In the genomic region with DNA sequence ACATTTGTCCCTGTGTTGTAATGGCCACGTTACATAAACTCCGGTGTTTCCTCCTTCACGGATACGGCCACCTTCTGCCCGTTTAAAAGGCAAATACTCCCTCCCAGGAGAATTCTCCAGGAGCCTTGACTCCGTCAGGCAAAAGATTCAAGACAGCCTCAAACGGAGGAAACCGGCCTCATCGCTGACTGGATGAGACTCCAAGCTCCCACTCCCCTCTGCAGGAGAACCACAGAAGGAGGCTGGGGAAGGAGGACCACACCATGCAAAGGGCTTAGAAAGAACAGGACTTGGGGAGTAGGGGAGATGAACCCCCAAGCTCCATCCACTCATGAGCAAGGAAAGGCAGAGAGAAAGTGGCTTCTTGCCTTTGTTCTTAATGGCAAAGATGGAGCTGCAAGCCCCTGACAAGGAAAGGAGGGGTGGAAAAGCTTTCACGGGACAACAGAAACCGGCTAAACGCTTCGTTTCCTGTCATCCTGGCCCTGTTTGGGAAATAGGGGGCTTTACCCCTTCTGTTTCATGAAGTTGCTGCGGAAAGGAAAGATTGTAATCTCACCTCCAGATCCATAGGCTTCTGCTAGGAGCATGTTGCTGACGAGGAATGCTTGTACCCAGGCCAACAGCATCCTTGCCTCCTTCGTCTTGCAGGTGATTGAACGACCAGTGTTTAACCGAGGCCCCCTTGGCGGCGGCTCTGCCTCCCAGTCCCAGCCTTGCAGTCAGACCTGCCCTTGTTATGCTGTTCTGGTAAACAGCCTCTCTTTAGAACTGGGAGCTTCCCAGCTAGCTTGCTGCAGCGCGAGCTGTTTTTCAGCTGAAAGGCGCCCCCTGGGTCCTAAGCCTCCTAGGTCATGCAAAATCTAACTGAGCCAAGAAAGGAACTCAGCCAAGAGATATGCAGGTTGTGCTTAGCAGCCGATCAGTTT, we compare ENCODE assay signal across 8 cellular contexts. TPM values are rescaled to one million over a fixed set of nuclear protein-coding genes. Genes with fewer than 3 reads are reported as not detected.
DNase-seq lines count a peak whose midpoint lies in the region; ATAC-seq and TF ChIP-seq lines count a peak whose summit lies in the region.

A gene with protein sequence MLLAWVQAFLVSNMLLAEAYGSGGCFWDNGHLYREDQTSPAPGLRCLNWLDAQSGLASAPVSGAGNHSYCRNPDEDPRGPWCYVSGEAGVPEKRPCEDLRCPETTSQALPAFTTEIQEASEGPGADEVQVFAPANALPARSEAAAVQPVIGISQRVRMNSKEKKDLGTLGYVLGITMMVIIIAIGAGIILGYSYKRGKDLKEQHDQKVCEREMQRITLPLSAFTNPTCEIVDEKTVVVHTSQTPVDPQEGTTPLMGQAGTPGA (minus strand): TSS at position 773 of the 929 bp plus-strand sequence. CDS start 144 bp downstream, at position 629.

- POLR2A ChIA-PET in T-cell (lab: Charles Lee) = interaction anchor here (0.6 to 5.4 kb wide), 21 partner anchors 9 to 965 kb away, joined by 3 to 65 read pairs (median 5); a partner anchor contains a TSS

- DNase-seq in 8988T (peak; percentile 69), NCI-H1105 treated with DMSO at 0.1 percent for 48 hours (lab: John Stamatoyannopoulos, UW) (peak; percentile 87), T-cell (peak; percentile 78 to 94 (median 88)), adipocyte (ENCODE audit: low read depth) (peak; percentile 94), Right ventricle myocardium superior (peak; percentile 92), osteocyte (ENCODE audit: extremely low spot score, unreplicated experiment) (no peak)

- no peaks in the 10 kb centered on the region for H3K9me3 Mint-ChIP-seq in T-cell
- no peaks in the 10 kb centered on the region for H3K9me3 Mint-ChIP-seq in osteocyte (ENCODE audit: unreplicated experiment)

- peak; percentile 61 for TF ChIP-seq CTCF in osteocyte (IDR thresholded peaks at IDR 0.05)

- peak within 1 kb of the TSS; percentile 94 for H3K4me3 ChIP-seq in adipocyte (ENCODE audit: low read length)

- H3K27me3 Mint-ChIP-seq in T-cell (no peaks in the 10 kb centered on the region), osteocyte (ENCODE audit: unreplicated experiment) (peaks cover 5% of the 10 kb centered on the region)

- H3K36me3 Mint-ChIP-seq in T-cell = peaks cover 40% of the 10 kb centered on the region
- H3K36me3 Mint-ChIP-seq in osteocyte (ENCODE audit: unreplicated experiment) = peaks cover 4% of the 10 kb centered on the region

- peak within 1 kb of the TSS; percentile 100 for H3K27ac ChIP-seq in temporal lobe (ENCODE audit: low read depth, low read length)

- H3K4me1 Mint-ChIP-seq in T-cell (peaks cover 63 to 79% (median 72%) of the 10 kb centered on the region in 3 donors), osteocyte (ENCODE audit: unreplicated experiment) (peaks cover 21% of the 10 kb centered on the region)

- H3K27ac Mint-ChIP-seq in T-cell (peak within 1 kb of the TSS; percentile 98 to 100), osteocyte (ENCODE audit: unreplicated experiment) (peak within 1 kb of the TSS; percentile 78)

- no peaks in the 10 kb centered on the region for H3K9me3 ChIP-seq in adipocyte (ENCODE audit: control insufficient read depth, low read length)

- ATAC-seq in GM18861 (IDR thresholded peaks at IDR 0.05; ENCODE audit: unreplicated experiment) (peak; percentile 26), T-cell (replicated peaks in 1 of 4) (peak; percentile 51 to 59 (median 56)), Right ventricle myocardium superior (ENCODE audit: poor library complexity) (peak; percentile 75)

- peaks cover 23% of the 10 kb centered on the region for H3K36me3 ChIP-seq in adipocyte (ENCODE audit: control insufficient read depth, insufficient read depth, low read length, severe bottlenecking)

- CTCF ChIA-PET in T-cell (lab: Charles Lee) = interaction anchor here (0.8 to 2.6 kb wide), 9 partner anchors 13 to 323 kb away, joined by 3 to 21 read pairs (median 4); a partner anchor contains a TSS

- H3K9ac ChIP-seq in adipocyte (ENCODE audit: low read length) = peak within 1 kb of the TSS; percentile 93

- intact Hi-C loops in Right ventricle myocardium superior (cut with DNase I) = no loop called here

- no peaks in the 10 kb centered on the region for H3K27me3 ChIP-seq in adipocyte (replicated peaks; ENCODE audit: control insufficient read depth, insufficient read depth, low read length)

- peaks cover 50% of the 10 kb centered on the region for H3K4me1 ChIP-seq in adipocyte (ENCODE audit: control insufficient read depth, insufficient read depth, low read length)

- H3K4me3 Mint-ChIP-seq in T-cell (peak within 1 kb of the TSS; percentile 93 to 98 (median 97)), osteocyte (ENCODE audit: unreplicated experiment) (peak within 1 kb of the TSS; percentile 91)

RNA-seq across cellular contexts. Expression of the gene that starts here (rescaled TPM):
- total RNA-seq in T-cell = 100 to 1,000 TPM; 460 to 628 (median 478) TPM
- total RNA-seq in Right ventricle myocardium superior = 10.4 TPM
- 10.3 and 13.0 TPM in 2 replicates for total RNA-seq in osteocyte
- total RNA-seq in temporal lobe = 17.5 TPM

Comparison
In these comparisons a context has a peak if more than half of its experiments do, and no peak if none do; other contexts are left out.
1. RNA of the gene that starts here (total RNA-seq): 460 to 628 TPM in T-cell; 17.5 TPM in temporal lobe (single experiment), 10.4 TPM in Right ventricle myocardium superior (single experiment) and 10.3 to 13.0 TPM in osteocyte; every median in the first group is over 10 times any median in the second.
2. Peak in every context shown above with its lines, with median percentiles within 50 percentile points of each other: ATAC-seq.